1 cellular context compared by ENCODE assay signal in the genomic region with DNA sequence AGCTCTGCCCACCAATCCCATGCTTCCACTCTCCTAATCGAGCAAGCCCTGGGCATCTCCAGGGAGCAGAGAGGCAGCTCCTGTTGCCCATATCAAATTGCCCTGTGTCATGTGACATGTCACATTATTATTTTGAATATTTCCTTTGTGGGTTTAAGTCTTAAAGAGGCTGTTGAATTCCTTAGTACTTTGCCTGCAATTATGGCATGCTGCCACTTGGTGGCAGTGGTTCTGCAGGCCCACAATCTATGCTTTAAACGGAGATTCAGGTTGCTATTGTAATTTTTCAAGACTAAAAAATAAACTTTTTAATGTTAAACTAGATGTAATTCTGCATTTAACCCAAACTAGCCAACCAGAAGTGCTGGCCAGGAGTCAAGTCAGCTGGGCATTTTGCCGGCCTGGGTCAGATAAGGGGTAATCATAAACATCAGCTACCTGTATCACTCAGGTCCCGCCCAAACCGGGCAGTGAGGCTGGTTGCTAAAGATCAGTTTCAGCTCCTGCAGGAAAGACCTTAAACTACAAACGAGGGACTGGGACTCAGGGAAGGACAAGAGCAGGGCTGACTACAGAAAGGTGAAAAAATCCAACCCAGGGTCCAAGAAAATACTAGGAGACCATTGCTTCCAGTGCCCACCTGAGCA.
TF ChIP-seq lines count a peak whose summit lies in the region.

No MANE protein-coding gene starts in this region.

TF ChIP-seq in SK-N-SH, 30 proteins besides CTCF, POLR2A, EP300 and RAD21 (continued from another document):
- TF ChIP-seq, protein P1, sequence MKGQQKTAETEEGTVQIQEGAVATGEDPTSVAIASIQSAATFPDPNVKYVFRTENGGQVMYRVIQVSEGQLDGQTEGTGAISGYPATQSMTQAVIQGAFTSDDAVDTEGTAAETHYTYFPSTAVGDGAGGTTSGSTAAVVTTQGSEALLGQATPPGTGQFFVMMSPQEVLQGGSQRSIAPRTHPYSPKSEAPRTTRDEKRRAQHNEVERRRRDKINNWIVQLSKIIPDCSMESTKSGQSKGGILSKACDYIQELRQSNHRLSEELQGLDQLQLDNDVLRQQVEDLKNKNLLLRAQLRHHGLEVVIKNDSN (IDR thresholded peaks at IDR 0.05; ENCODE audit: borderline replicate concordance, low read depth) = no peak
- TF ChIP-seq, protein P2, sequence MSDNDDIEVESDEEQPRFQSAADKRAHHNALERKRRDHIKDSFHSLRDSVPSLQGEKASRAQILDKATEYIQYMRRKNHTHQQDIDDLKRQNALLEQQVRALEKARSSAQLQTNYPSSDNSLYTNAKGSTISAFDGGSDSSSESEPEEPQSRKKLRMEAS (IDR thresholded peaks at IDR 0.05; ENCODE audit: low read depth) = no peak
